Comparison of ENCODE assay signal across 2 cellular contexts in genomic region chr3:149501524-149501923, GRCh38.
TF ChIP-seq lines count a peak whose summit lies in the region.

No MANE protein-coding gene starts in this region.

TF ChIP-seq in Ishikawa, 13 proteins besides CTCF, POLR2A, EP300 and RAD21 (continued from another document):
- peak; percentile 60 for TF ChIP-seq CEBPB (IDR thresholded peaks at IDR 0.05)

TF ChIP-seq in H1, 55 proteins besides CTCF, POLR2A, EP300 and RAD21 (continued from another document):
- TF ChIP-seq TEAD4 (IDR thresholded peaks at IDR 0.05; ENCODE audit: low read depth, low read length) (0 out of 2 replicates have a peak, but pooled peaks have one; percentile 16), SIX5 (IDR thresholded peaks at IDR 0.05; ENCODE audit: low read depth, low read length) (no peak), KDM1A (IDR thresholded peaks at IDR 0.05; ENCODE audit: borderline replicate concordance, low read length) (no peak)
TF ChIP-seq in H1: peak in this region for 1.
